Comparison of ENCODE assay signal across 16 cellular contexts in genomic region chr10:11878776-11879175, GRCh38. TPM values are rescaled to one million over a fixed set of nuclear protein-coding genes. Genes with fewer than 3 reads are reported as not detected.
DNase-seq lines count a peak whose midpoint lies in the region; ATAC-seq and TF ChIP-seq lines count a peak whose summit lies in the region.
"Had no signal": no experiment of that assay in that cellular context is flagged by ENCODE, and none has a peak within 500 bp of the region (broad histone marks: within the 10 kb centered on the region; RNA-seq: fewer than 3 reads in every experiment).

No MANE protein-coding gene starts in this region.

- H3K27ac ChIP-seq in breast epithelium (no peak overlapping the region), epithelial cell of prostate (peak overlapping the region; percentile 19), osteoblast (ENCODE audit: low read depth, low read length) (no peak overlapping the region)
- no peak overlapping the region for H3K27ac ChIP-seq in CD4-positive, alpha-beta T cell (ENCODE audit: low read depth, low read length)
- H3K27ac ChIP-seq: 22Rv1, SJCRH30 had no signal

- no peaks in the 10 kb centered on the region for H3K9me3 Mint-ChIP-seq in MCF 10A (ENCODE audit: unreplicated experiment)
- H3K9me3 Mint-ChIP-seq in CD4-positive, alpha-beta T cell = no peaks in the 10 kb centered on the region

- TF ChIP-seq CTCF in MCF 10A (IDR thresholded peaks at IDR 0.05; ENCODE audit: unreplicated experiment) = no peak
- no peak for TF ChIP-seq CTCF in breast epithelium (IDR thresholded peaks at IDR 0.05)
- TF ChIP-seq CTCF in osteoblast (IDR thresholded peaks at IDR 0.05; ENCODE audit: extremely low read depth, low read depth, low read length) = no peak
- TF ChIP-seq CTCF in CD4-positive, alpha-beta T cell (IDR thresholded peaks at IDR 0.05) = no peak

- H3K36me3 Mint-ChIP-seq in MCF 10A (ENCODE audit: insufficient read depth, unreplicated experiment) = no peaks in the 10 kb centered on the region
- H3K36me3 Mint-ChIP-seq in CD4-positive, alpha-beta T cell (ENCODE audit: low read depth) = no peaks in the 10 kb centered on the region

- H3K4me1 ChIP-seq in breast epithelium = peaks cover 4 to 14% of the 10 kb centered on the region in 2 donors
- peaks cover 18% of the 10 kb centered on the region for H3K4me1 ChIP-seq in osteoblast (ENCODE audit: insufficient read depth, low read length)

- no peak for ATAC-seq in GM21515 (IDR thresholded peaks at IDR 0.05; ENCODE audit: unreplicated experiment)
- no peak for ATAC-seq in CD4-positive, alpha-beta T cell (ENCODE audit: poor library complexity)

- H4K20me1 ChIP-seq in osteoblast (ENCODE audit: insufficient read depth, low read length) = no peaks in the 10 kb centered on the region

- H3K79me2 ChIP-seq in osteoblast (ENCODE audit: insufficient read depth, low read length) = no peaks in the 10 kb centered on the region

- POLR2A ChIA-PET in MCF 10A (lab: Yijun Ruan, JAX) = interaction anchor here (0.6 kb wide), 1 partner anchor 68 kb away, joined by 3 read pairs; no protein-coding TSS in a partner anchor
- POLR2A ChIA-PET in CD4-positive, alpha-beta T cell (lab: Charles Lee) = no interaction called here

- no peaks in the 10 kb centered on the region for H3K27me3 Mint-ChIP-seq in MCF 10A (ENCODE audit: insufficient read depth, unreplicated experiment)
- H3K27me3 Mint-ChIP-seq in CD4-positive, alpha-beta T cell = no peaks in the 10 kb centered on the region

- no peaks in the 10 kb centered on the region for H3K36me3 ChIP-seq in breast epithelium
- H3K36me3 ChIP-seq in osteoblast (ENCODE audit: insufficient read depth, low read length) = no peaks in the 10 kb centered on the region
- H3K36me3 ChIP-seq: SJCRH30 had no signal

- no peak overlapping the region for H2AFZ ChIP-seq in osteoblast (ENCODE audit: low read length)

- H3K9me3 ChIP-seq in breast epithelium = no peaks in the 10 kb centered on the region
- no peaks in the 10 kb centered on the region for H3K9me3 ChIP-seq in osteoblast (ENCODE audit: low read depth, low read length)
- no peaks in the 10 kb centered on the region for H3K9me3 ChIP-seq in CD4-positive, alpha-beta T cell (ENCODE audit: control insufficient read depth, low read length)
- H3K9me3 ChIP-seq: SJCRH30 had no signal

- H3K4me3 Mint-ChIP-seq in MCF 10A (ENCODE audit: unreplicated experiment) = no peak overlapping the region
- H3K4me3 Mint-ChIP-seq in CD4-positive, alpha-beta T cell = no peak overlapping the region

- intact Hi-C loops in MCF 10A (cut with micrococcal nuclease) (no loop called here), breast epithelium (cut with DNase I; ENCODE audit: low total_unique reads) (no loop called here)
- intact Hi-C loops in CD4-positive, alpha-beta T cell (cut with DNase I, micrococcal nuclease) = no loop called here

- H3K27me3 ChIP-seq in breast epithelium = no peaks in the 10 kb centered on the region
- H3K27me3 ChIP-seq in osteoblast (ENCODE audit: insufficient read depth, low read length) = no peaks in the 10 kb centered on the region
- H3K27me3 ChIP-seq in CD4-positive, alpha-beta T cell (ENCODE audit: control insufficient read depth, insufficient read depth, low read length) = no peaks in the 10 kb centered on the region
- H3K27me3 ChIP-seq: SJCRH30 had no signal

- H3K4me1 Mint-ChIP-seq in MCF 10A (ENCODE audit: insufficient read depth, unreplicated experiment) = peaks cover 42% of the 10 kb centered on the region
- peaks cover 4% of the 10 kb centered on the region for H3K4me1 Mint-ChIP-seq in CD4-positive, alpha-beta T cell (ENCODE audit: low read depth)

- H3K27ac Mint-ChIP-seq in MCF 10A (ENCODE audit: low read depth, unreplicated experiment) = peak overlapping the region; percentile 85
- no peak overlapping the region for H3K27ac Mint-ChIP-seq in CD4-positive, alpha-beta T cell

- H3K4me2 ChIP-seq in osteoblast (ENCODE audit: insufficient read depth, low read length) = no peak overlapping the region

- H3K4me3 ChIP-seq in breast epithelium (no peak overlapping the region), osteoblast (ENCODE audit: insufficient read depth, low read length) (no peak overlapping the region)
- H3K4me3 ChIP-seq: SJCRH30 had no signal

- no TSS peak for BruUV-seq in MCF 10A (replicated peaks; lab: Mats Ljungman, UMichigan)

- CTCF ChIA-PET in MCF 10A (lab: Yijun Ruan, JAX) = interaction anchor here (1.3 kb wide), 1 partner anchor 96 kb away, joined by 5 read pairs; no protein-coding TSS in a partner anchor
- CTCF ChIA-PET in CD4-positive, alpha-beta T cell (lab: Charles Lee) = no interaction called here

- DNase-seq in MCF 10A (ENCODE audit: unreplicated experiment) (no peak), breast epithelium (ENCODE audit: low spot score in 2 of 2) (no peak), epithelial cell of prostate (ENCODE audit: low read depth, low spot score) (no peak), osteoblast (ENCODE audit: insufficient read length, low spot score, missing footprints) (peak; percentile 77), HuH-7.5 (ENCODE audit: low spot score) (no peak)
- DNase-seq in CD4-positive, alpha-beta T cell = no peak
- no peak for DNase-seq in activated CD4-positive, alpha-beta T cell treated with anti-CD3 and anti-CD28 coated beads for 1 hour
- DNase-seq: EL, NCI-H1105, NCI-H1694 treated with DMSO at 0.1 percent for 48 hours, NCI-H526 treated with DMSO at 0.1 percent for 48 hours, RPMI8226, SJCRH30 had no signal

- TF ChIP-seq POLR2A in breast epithelium (IDR thresholded peaks at IDR 0.05) = no peak

RNA-seq across cellular contexts. Expression of gene PROSER2, which starts 55.6 kb away (rescaled TPM):
- total RNA-seq in MCF 10A (2022) (29.2 and 58.0 TPM in 2 replicates), breast epithelium (1 to 10 TPM; 2.9 to 9.5 (median 8.5) TPM), osteoblast (4.4 and 6.9 TPM in 2 replicates)
- total RNA-seq in CD4-positive, alpha-beta T cell = 1 to 10 TPM; 1.1 TPM
- total RNA-seq: OCI-LY7 had no signal
